8 cellular contexts compared by ENCODE assay signal in the genomic region with DNA sequence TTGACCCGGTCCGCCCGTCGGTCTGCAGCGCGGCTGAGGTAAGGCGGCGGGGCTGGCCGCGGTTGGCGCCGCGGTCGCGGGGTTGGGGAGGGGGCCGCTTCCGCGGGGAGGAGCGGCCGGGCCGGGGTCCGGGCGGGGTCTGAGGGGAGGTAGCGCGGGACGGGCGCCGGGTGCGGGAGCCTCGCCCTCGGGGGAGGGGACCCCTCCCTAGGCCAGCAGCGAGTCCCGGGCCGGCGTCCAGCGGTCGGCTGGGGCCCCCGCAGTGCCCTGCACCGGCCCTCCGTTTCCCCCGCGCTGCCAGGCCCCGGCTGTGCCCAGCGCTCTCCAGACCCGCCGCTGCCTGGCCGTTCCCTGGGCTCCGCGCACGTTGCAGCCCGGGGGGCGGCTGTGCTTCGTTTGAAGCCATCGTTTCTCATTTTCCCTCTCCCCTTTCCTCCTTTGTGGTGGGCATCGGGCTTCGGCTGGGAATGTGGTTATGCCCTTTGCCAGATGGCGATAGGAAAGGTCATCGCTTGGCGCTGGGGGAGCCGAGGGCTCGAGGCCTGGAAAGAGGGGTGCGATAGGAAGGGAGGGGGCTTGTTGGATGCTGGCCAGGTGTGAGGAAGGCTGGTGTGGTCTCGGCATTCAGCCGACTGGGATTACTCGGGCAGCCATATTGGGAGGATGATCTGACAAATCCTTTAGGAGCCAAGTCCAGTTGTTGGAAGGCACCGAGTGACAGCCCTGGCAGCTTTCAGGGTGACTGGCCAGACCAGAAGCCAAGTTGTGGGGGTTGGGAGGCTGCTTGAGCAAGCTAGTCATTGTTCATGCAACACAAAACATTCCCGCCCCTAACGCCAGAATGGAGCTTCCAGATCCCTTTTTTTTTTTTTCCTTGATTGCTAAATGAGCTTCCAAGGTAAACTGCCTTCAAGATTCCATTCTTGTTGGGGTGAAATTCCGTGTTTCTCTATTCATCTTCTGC. TPM values are rescaled to one million over a fixed set of nuclear protein-coding genes. Genes with fewer than 3 reads are reported as not detected.
DNase-seq lines count a peak whose midpoint lies in the region; ATAC-seq and TF ChIP-seq lines count a peak whose summit lies in the region.

No MANE protein-coding gene starts in this region.

- no peaks in the 10 kb centered on the region for H3K36me3 ChIP-seq in ACC112 (ENCODE audit: insufficient read depth, low read length)

- no peak for TF ChIP-seq POLR2A in GM18505 (IDR thresholded peaks at IDR 0.05; ENCODE audit: borderline replicate concordance, extremely low read depth, insufficient read depth, insufficient read length)

- peaks cover 50% of the 10 kb centered on the region for H3K79me2 ChIP-seq in ACC112 (ENCODE audit: control insufficient read depth, insufficient read depth, low read length, unreplicated experiment)

- H2AFZ ChIP-seq in ACC112 (ENCODE audit: low read length, unreplicated experiment): peak overlapping the region; percentile 72

- peak overlapping the region; percentile 86 for H3K27ac ChIP-seq in ACC112 (ENCODE audit: low read depth, low read length)

- H3K4me3 ChIP-seq in ACC112 (ENCODE audit: low read depth, low read length): peak overlapping the region; percentile 96

- DNase-seq in amniotic stem cell (lab: John Stamatoyannopoulos, UW) (peak; percentile 88), cardiac septum (ENCODE audit: low spot score) (peak; percentile 95), occipital lobe (lab: John Stamatoyannopoulos, UW) (peak; percentile 86), GM19240 (ENCODE audit: insufficient read length, low spot score) (no peak)

- ATAC-seq in GM18505 (IDR thresholded peaks at IDR 0.05; ENCODE audit: unreplicated experiment) (peak; percentile 20), HG03439 (IDR thresholded peaks at IDR 0.05; ENCODE audit: unreplicated experiment) (peak; percentile 21)

- intact Hi-C loops in cardiac septum (cut with DNase I): loop anchor here (1.0 to 5.0 kb wide), 3 partner anchors 59 to 127 kb away; no protein-coding TSS in a partner anchor

- H3K27me3 ChIP-seq in ACC112 (ENCODE audit: insufficient read depth, low read length): no peaks in the 10 kb centered on the region

- peaks cover 25% of the 10 kb centered on the region for H3K4me1 ChIP-seq in ACC112 (ENCODE audit: control insufficient read depth, insufficient read depth, low read length, unreplicated experiment)

TF ChIP-seq in PFSK-1, 5 proteins besides CTCF, POLR2A, EP300 and RAD21:
- no peak for TF ChIP-seq POLR2AphosphoS5 (IDR thresholded peaks at IDR 0.05; ENCODE audit: low read depth, low read length)
- TF ChIP-seq SIN3A (IDR thresholded peaks at IDR 0.05; ENCODE audit: borderline replicate concordance, insufficient read depth, low read length): 0 out of 2 replicates have a peak, but pooled peaks have one; percentile 24
- TF ChIP-seq TAF1 (IDR thresholded peaks at IDR 0.05; ENCODE audit: borderline replicate concordance, insufficient read depth, low read length): 0 out of 2 replicates have a peak, but pooled peaks have one; percentile 0
- TF ChIP-seq FOXP2 (optimal IDR thresholded peaks at IDR 0.05; ENCODE audit: borderline replicate concordance, extremely low read depth, extremely low read length, insufficient read depth): peak; percentile 12

RNA-seq across cellular contexts. Expression of gene KIF1B, which starts 0.8 kb away (rescaled TPM):
- polyA plus RNA-seq in PFSK-1 (2012; ENCODE audit: insufficient read length, low read depth): 12.0 TPM
- total RNA-seq in cardiac septum: 93.6 TPM
- total RNA-seq in occipital lobe: 210 TPM
